Comparison of ENCODE assay signal across 8 cellular contexts in the genomic region with DNA sequence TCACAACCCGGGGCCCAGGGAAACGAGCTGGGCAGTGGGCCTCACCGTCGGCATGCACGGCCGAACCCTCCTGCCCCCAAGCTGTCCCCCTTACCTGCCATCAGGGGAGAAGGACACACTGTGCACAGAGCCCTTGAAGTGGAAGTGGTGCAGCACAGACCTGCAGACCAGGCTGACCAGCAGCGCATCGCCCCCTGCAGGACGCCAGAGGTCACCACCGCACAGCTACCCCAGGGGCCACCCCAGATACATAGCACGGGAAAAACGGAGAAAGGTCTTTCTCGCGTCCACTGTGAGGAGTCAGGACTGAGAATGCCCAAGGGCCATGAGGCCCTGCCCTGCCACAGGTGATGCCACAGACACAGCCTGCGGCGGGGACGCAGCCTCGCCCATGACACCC.
DNase-seq lines count a peak whose midpoint lies in the region; ATAC-seq, FAIRE-seq and TF ChIP-seq lines count a peak whose summit lies in the region.
"Not testable (repeated sequence)": the region's sequence is repeated elsewhere in the genome, so short reads cannot be mapped to it uniquely, and the experiment has no call there.

No MANE protein-coding gene starts in this region.

- not testable (repeated sequence) for H3K4me3 Mint-ChIP-seq in naive B cell, type B pancreatic cell

- not testable (repeated sequence) for H3K36me3 Mint-ChIP-seq in naive B cell, type B pancreatic cell

- intact Hi-C loops in heart left ventricle (cut with DNase I); sigmoid colon (cut with DNase I): not testable (repeated sequence)

- not testable (repeated sequence) for TF ChIP-seq EP300 in sigmoid colon (IDR thresholded peaks at IDR 0.05)

- not testable (repeated sequence) for FAIRE-seq in bronchial epithelial cell (lab: Jason Lieb, UNC)

- ATAC-seq in DND-41 (ENCODE audit: insufficient read depth, low read depth) (peak; percentile 62), SK-N-SH treated with all-trans-retinoic acid at 6 μM for 48 hours (peak; percentile 79), heart left ventricle (peak in 1 of 4 donors; percentile 57), naive B cell (ENCODE audit: low read depth in 2 of 2) (peak; percentile 64 to 73)

- DNase-seq in DND-41; bronchial epithelial cell (ENCODE audit: low read depth); naive B cell; type B pancreatic cell (ENCODE audit: extremely low spot score, unreplicated experiment): not testable (repeated sequence)
- peak; percentile 53 for DNase-seq in activated CD8-positive, alpha-beta memory T cell treated with anti-CD3 and anti-CD28 coated beads, Interleukin-2, amount 50 U/mL, for 48 hours
- DNase-seq in heart left ventricle (peak in 4 of 5 donors; percentile 13 to 59 (median 15)), sigmoid colon (peak; percentile 17)

- not testable (repeated sequence) for TF ChIP-seq POLR2A in heart left ventricle (IDR thresholded peaks at IDR 0.05); sigmoid colon (IDR thresholded peaks at IDR 0.05)

- not testable (repeated sequence) for H3K9me3 Mint-ChIP-seq in naive B cell, type B pancreatic cell

- H3K9ac ChIP-seq in DND-41 (ENCODE audit: low read depth, low read length), result not testable (repeated sequence)

- 25 to 70% methylated on average over 2 to 8 of the region's 18 CpGs; no CpG with 5 or more reads in 2 of the 4 donors for WGBS in heart left ventricle, 4 donors
- 63 to 82% methylated on average over 8 of the region's 18 CpGs for WGBS in sigmoid colon, 2 donors

- TF ChIP-seq CTCF in DND-41 (IDR thresholded peaks at IDR 0.05; ENCODE audit: borderline replicate concordance, extremely low read depth, low read length, poor library complexity, severe bottlenecking), result peak; percentile 26
- TF ChIP-seq CTCF in bronchial epithelial cell (IDR thresholded peaks at IDR 0.05; ENCODE audit: insufficient read depth, low read length, severe bottlenecking), result peak; percentile 2
- TF ChIP-seq CTCF in heart left ventricle (IDR thresholded peaks at IDR 0.05), result peak in 1 of 12 donors; percentile 13
- TF ChIP-seq CTCF in sigmoid colon (IDR thresholded peaks at IDR 0.05), result not testable (repeated sequence)
- TF ChIP-seq CTCF in type B pancreatic cell (conservative IDR thresholded peaks at IDR 0.05), result peak; percentile 48

- H3K4me1 Mint-ChIP-seq in naive B cell; type B pancreatic cell (ENCODE audit: unreplicated experiment): not testable (repeated sequence)

- not testable (repeated sequence) for H3K4me2 ChIP-seq in DND-41 (ENCODE audit: insufficient read depth, low read length)

- H3K27me3 Mint-ChIP-seq in naive B cell, type B pancreatic cell: not testable (repeated sequence)

- not testable (repeated sequence) for H3K79me2 ChIP-seq in DND-41 (ENCODE audit: insufficient read depth, low read length)

- not testable (repeated sequence) for H3K27ac Mint-ChIP-seq in naive B cell, type B pancreatic cell

- not testable (repeated sequence) for H3K36me3 ChIP-seq in DND-41 (ENCODE audit: insufficient read depth, low read length); bronchial epithelial cell (ENCODE audit: control insufficient read depth, insufficient read depth, low read length); heart left ventricle; sigmoid colon

- not testable (repeated sequence) for H3K4me3 ChIP-seq in DND-41 (ENCODE audit: low read depth in 1 of 2, low read length in 2 of 2); bronchial epithelial cell (ENCODE audit: low read depth, low read length); heart left ventricle; sigmoid colon

- H2AFZ ChIP-seq in DND-41 (ENCODE audit: low read depth, low read length), result not testable (repeated sequence)

- H3K27ac ChIP-seq in DND-41 (ENCODE audit: low read length); heart left ventricle; sigmoid colon: not testable (repeated sequence)

- not testable (repeated sequence) for H3K27me3 ChIP-seq in DND-41 (ENCODE audit: insufficient read depth, low read length, poor library complexity); bronchial epithelial cell (ENCODE audit: control insufficient read depth, insufficient read depth, low read length); heart left ventricle; sigmoid colon

- not testable (repeated sequence) for H4K20me1 ChIP-seq in DND-41 (ENCODE audit: insufficient read depth, low read length)

- not testable (repeated sequence) for H3K9me3 ChIP-seq in DND-41 (ENCODE audit: insufficient read depth, low read length, severe bottlenecking); heart left ventricle; sigmoid colon

- H3K4me1 ChIP-seq in DND-41 (ENCODE audit: insufficient read depth, low read length); heart left ventricle; sigmoid colon: not testable (repeated sequence)
